8 cellular contexts compared by ENCODE assay signal in the genomic region with DNA sequence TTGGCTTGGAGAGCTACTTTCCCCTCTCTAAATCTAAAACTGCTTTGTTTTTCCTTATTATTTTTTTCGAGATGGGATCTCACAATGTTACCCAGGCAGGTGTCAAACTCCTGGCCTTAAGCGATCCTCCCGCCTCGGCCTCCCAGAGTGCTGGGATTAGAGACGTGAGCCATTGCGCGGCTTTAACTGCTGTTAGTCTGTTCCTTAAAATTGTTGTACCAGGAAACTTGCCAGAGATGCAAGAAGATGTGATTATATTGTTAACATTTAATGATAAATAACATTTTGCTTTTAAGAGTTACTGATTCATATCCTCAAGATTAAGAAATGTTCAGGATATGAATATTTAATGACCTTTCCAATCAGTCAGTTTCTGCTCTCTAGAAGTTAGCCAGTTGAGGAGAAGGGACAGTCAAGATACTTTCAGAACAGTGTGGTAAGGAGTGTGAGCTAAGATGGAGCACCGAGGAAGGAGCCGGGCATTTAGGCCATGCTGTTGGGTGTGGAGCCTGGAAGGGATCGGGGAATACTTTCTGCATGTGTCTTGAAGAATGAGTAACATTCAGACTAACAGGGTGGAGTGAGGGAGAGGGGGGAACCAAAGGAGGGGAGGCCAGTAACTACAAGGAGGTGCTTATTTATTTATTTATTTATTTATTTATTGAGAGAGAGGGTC. TPM values are rescaled to one million over a fixed set of nuclear protein-coding genes. Genes with fewer than 3 reads are reported as not detected.
DNase-seq lines count a peak whose midpoint lies in the region; ATAC-seq and TF ChIP-seq lines count a peak whose summit lies in the region.
"Not testable (repeated sequence)": the region's sequence is repeated elsewhere in the genome, so short reads cannot be mapped to it uniquely, and the experiment has no call there.

No MANE protein-coding gene starts in this region.

- in situ Hi-C loops in gastrocnemius medialis (cut with MboI; ENCODE audit: low sequenced_read_pairs in 4 of 4) = not testable (repeated sequence)

- not testable (repeated sequence) for BruUV-seq in PC-3 (replicated peaks; lab: Mats Ljungman, UMichigan)

- not testable (repeated sequence) for TF ChIP-seq CTCF in GM12875 (IDR thresholded peaks at IDR 0.05; ENCODE audit: borderline replicate concordance, insufficient read depth, low read depth, low read length); PC-3 (conservative IDR thresholded peaks at IDR 0.05; ENCODE audit: low read depth, low read length); foreskin keratinocyte (conservative IDR thresholded peaks at IDR 0.05); mesothelial cell of epicardium (IDR thresholded peaks at IDR 0.05; ENCODE audit: unreplicated experiment); gastrocnemius medialis (IDR thresholded peaks at IDR 0.05 in 4 of 5, conservative IDR thresholded peaks at IDR 0.05 in 1 of 5)

- H3K4me3 Mint-ChIP-seq in central memory CD8-positive, alpha-beta T cell = peak overlapping the region; percentile 89
- H3K4me3 Mint-ChIP-seq in mesothelial cell of epicardium = peak overlapping the region; percentile 89

- not testable (repeated sequence) for H4K20me1 ChIP-seq in PC-3 (ENCODE audit: low read length)

- intact Hi-C loops in PC-3 (cut with micrococcal nuclease) = loop anchor here (2.0 kb wide), 2 partner anchors 28 to 58 kb away; partner anchors contain the start of gene RABGEF1
- intact Hi-C loops in gastrocnemius medialis (cut with DNase I; ENCODE audit: low total_unique reads) = loop anchor here (2.0 to 5.0 kb wide), 3 partner anchors 54 to 314 kb away; partner anchors contain the start of genes KCTD7, SBDS and TYW1

- not testable (repeated sequence) for H2AFZ ChIP-seq in ACC112 (ENCODE audit: low read length, unreplicated experiment)
- peak overlapping the region; percentile 77; the same call in 1 of the 2 replicates for H2AFZ ChIP-seq in PC-3 (ENCODE audit: low read length)

- not testable (repeated sequence) for H3K9me2 ChIP-seq in PC-3 (replicated peaks; ENCODE audit: low read length)

- H3K4me2 ChIP-seq in PC-3 (ENCODE audit: low read length) = peak overlapping the region; percentile 86

- CTCF ChIA-PET in PC-3 (lab: Charles Lee) = not testable (repeated sequence)

- H3K9me3 ChIP-seq in PC-3 (ENCODE audit: low read length); gastrocnemius medialis: not testable (repeated sequence)

- H3K27ac ChIP-seq in ACC112 (ENCODE audit: low read depth, low read length) (peak overlapping the region; percentile 84), PC-3 (ENCODE audit: low read length) (peak overlapping the region; percentile 19), foreskin keratinocyte (peak overlapping the region; percentile 93), gastrocnemius medialis (peak overlapping the region in 3 of 4 donors; percentile 99 to 100 (median 99))

- H3F3A ChIP-seq in PC-3 (ENCODE audit: low read length, unreplicated experiment) = not testable (repeated sequence)

- H3K4me3 ChIP-seq in ACC112 (ENCODE audit: low read depth, low read length) = peak overlapping the region; percentile 91
- peak overlapping the region; percentile 98 for H3K4me3 ChIP-seq in GM12875 (ENCODE audit: low read depth, low read length)
- H3K4me3 ChIP-seq in PC-3 (ENCODE audit: low read length) = peak overlapping the region; percentile 94
- H3K4me3 ChIP-seq in gastrocnemius medialis = peak overlapping the region; percentile 80 to 100 (median 98)

- not testable (repeated sequence) for H3K27me3 ChIP-seq in ACC112 (ENCODE audit: insufficient read depth, low read length); PC-3 (ENCODE audit: low read length); foreskin keratinocyte; gastrocnemius medialis

- peak; percentile 41 for DNase-seq in PC-3
- DNase-seq in activated CD8-positive, alpha-beta memory T cell treated with anti-CD3 and anti-CD28 coated beads, Interleukin-2, amount 50 U/mL, for 48 hours = peak; percentile 43
- DNase-seq in central memory CD8-positive, alpha-beta T cell (ENCODE audit: low spot score in 2 of 2); mesothelial cell of epicardium (ENCODE audit: low spot score in 2 of 2, unreplicated experiment in 2 of 2); gastrocnemius medialis: not testable (repeated sequence)
- DNase-seq in foreskin keratinocyte = peak; percentile 31 to 65

- not testable (repeated sequence) for H3K9me3 Mint-ChIP-seq in central memory CD8-positive, alpha-beta T cell; mesothelial cell of epicardium

- not testable (repeated sequence) for H3K36me3 ChIP-seq in ACC112 (ENCODE audit: insufficient read depth, low read length); PC-3 (ENCODE audit: low read depth, low read length); gastrocnemius medialis

- H3K4me1 Mint-ChIP-seq in central memory CD8-positive, alpha-beta T cell = peaks cover 18% of the 10 kb centered on the region
- peaks cover 14% of the 10 kb centered on the region for H3K4me1 Mint-ChIP-seq in mesothelial cell of epicardium

- ATAC-seq in PC-3 (peak; percentile 33), foreskin keratinocyte (peak; percentile 73)
- ATAC-seq in central memory CD8-positive, alpha-beta T cell (replicated peaks; ENCODE audit: extremely low read depth, poor library complexity, severe bottlenecking); gastrocnemius medialis: not testable (repeated sequence)

- H3K27me3 Mint-ChIP-seq in central memory CD8-positive, alpha-beta T cell; mesothelial cell of epicardium (ENCODE audit: low read depth): not testable (repeated sequence)

- POLR2A ChIA-PET in PC-3 (lab: Charles Lee; ENCODE audit: unreplicated experiment) = interaction anchor here (0.5 kb wide), 1 partner anchor 57 kb away, joined by 3 read pairs; the partner anchor contains the start of gene RABGEF1

- peak overlapping the region; percentile 92 for H3K9ac ChIP-seq in PC-3 (ENCODE audit: low read length)

- not testable (repeated sequence) for TF ChIP-seq POLR2A in gastrocnemius medialis (IDR thresholded peaks at IDR 0.05)

- peaks cover 13% of the 10 kb centered on the region for H3K36me3 Mint-ChIP-seq in central memory CD8-positive, alpha-beta T cell (ENCODE audit: insufficient read depth)
- H3K36me3 Mint-ChIP-seq in mesothelial cell of epicardium = not testable (repeated sequence)

- H3K79me2 ChIP-seq in ACC112 (ENCODE audit: control insufficient read depth, insufficient read depth, low read length, unreplicated experiment) (peaks cover 52% of the 10 kb centered on the region), PC-3 (ENCODE audit: low read length) (peaks cover 72% of the 10 kb centered on the region)

- not testable (repeated sequence) for H3K4me1 ChIP-seq in ACC112 (ENCODE audit: control insufficient read depth, insufficient read depth, low read length, unreplicated experiment); foreskin keratinocyte
- H3K4me1 ChIP-seq in PC-3 (ENCODE audit: insufficient read depth, low read length) = peaks cover 21% of the 10 kb centered on the region
- H3K4me1 ChIP-seq in gastrocnemius medialis = peaks cover 12 to 20% of the 10 kb centered on the region in 2 donors

- H3K27ac Mint-ChIP-seq in central memory CD8-positive, alpha-beta T cell (ENCODE audit: low read depth) = not testable (repeated sequence)
- H3K27ac Mint-ChIP-seq in mesothelial cell of epicardium = peak overlapping the region; percentile 52

RNA-seq across cellular contexts. Expression of gene KCTD7, which starts 54.6 kb away (rescaled TPM):
- 5.5 and 7.4 TPM in 2 replicates for total RNA-seq in PC-3 (2014; rRNA removed)
- total RNA-seq in foreskin keratinocyte = 2.6 and 3.9 TPM in 2 replicates
- 2.0 and 2.4 TPM in 2 replicates for polyA plus RNA-seq in foreskin keratinocyte
- total RNA-seq in mesothelial cell of epicardium = 14.3 to 15.9 TPM (median 15.2 TPM) in 3 replicates
- 1 to 10 TPM; 3.0 to 6.0 (median 5.5) TPM for total RNA-seq in gastrocnemius medialis

RNA-seq across cellular contexts. Expression of gene RABGEF1, which starts 57.3 kb away (rescaled TPM):
- total RNA-seq in PC-3 (2014; rRNA removed) (19.8 and 20.8 TPM in 2 replicates), foreskin keratinocyte (31.7 and 33.5 TPM in 2 replicates), mesothelial cell of epicardium (21.8 to 24.6 TPM (median 22.6 TPM) in 3 replicates), gastrocnemius medialis (10 to 100 TPM; 18.8 to 29.7 (median 24.9) TPM)
- 12.3 and 15.6 TPM in 2 replicates for polyA plus RNA-seq in foreskin keratinocyte

Comparison
In these comparisons a context has a peak if more than half of its experiments do, and no peak if none do; other contexts are left out.
1. H3K27ac ChIP-seq: peak in every context shown above with its lines; median percentile 99 in gastrocnemius medialis; 93 in foreskin keratinocyte; 84 in ACC112; 19 in PC-3.